Comparison of ENCODE assay signal across 9 cellular contexts in the genomic region with DNA sequence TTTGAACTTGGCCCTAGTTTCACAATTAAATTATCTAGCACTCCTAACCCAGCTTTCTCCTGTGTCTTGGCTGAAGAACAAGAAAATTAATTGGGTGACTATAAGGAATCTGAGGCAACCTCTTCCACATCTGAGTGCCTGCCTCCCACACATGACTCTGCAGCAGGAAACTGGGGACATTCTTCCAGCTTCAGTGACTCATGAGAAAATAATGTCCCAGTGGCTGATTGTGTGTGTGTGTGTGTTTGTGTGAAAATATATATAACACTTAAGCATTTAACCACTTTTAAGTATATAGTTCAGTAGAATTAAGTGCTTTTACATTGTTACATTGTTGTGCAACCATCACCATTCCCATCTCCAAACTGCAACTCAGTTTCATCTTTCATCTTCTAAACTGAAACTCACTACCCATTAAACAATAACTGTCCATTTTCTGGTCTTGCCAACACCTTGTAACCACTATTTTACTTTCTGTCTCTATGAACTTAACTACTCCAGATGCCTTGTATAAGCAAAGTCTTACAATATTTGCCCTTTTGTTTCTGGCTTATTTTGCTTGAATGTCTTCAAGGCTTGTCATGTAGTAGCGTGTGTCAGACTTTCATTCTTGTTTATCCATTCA. TPM values are rescaled to one million over a fixed set of nuclear protein-coding genes. Genes with fewer than 3 reads are reported as not detected.
DNase-seq lines count a peak whose midpoint lies in the region; ATAC-seq and TF ChIP-seq lines count a peak whose summit lies in the region.
"Had no signal": no experiment of that assay in that cellular context is flagged by ENCODE, and none has a peak within 500 bp of the region (broad histone marks: within the 10 kb centered on the region; RNA-seq: fewer than 3 reads in every experiment).

No MANE protein-coding gene starts in this region.

- H3K27ac ChIP-seq in RWPE1 = no peak overlapping the region

- POLR2A ChIA-PET in RWPE1 (lab: Yijun Ruan, JAX; ENCODE audit: low non-redundant PET) = no interaction called here

- no peak for TF ChIP-seq CTCF in RWPE1 (conservative IDR thresholded peaks at IDR 0.05; ENCODE audit: low read depth)

- ATAC-seq in GM21825 (IDR thresholded peaks at IDR 0.05; ENCODE audit: unreplicated experiment) = no peak
- ATAC-seq in HG03565 (IDR thresholded peaks at IDR 0.05; ENCODE audit: unreplicated experiment) = no peak

- in situ Hi-C loops in G401 (cut with HindIII; ENCODE audit: low sequenced_read_pairs) = no loop called here

- peak; percentile 89 for DNase-seq in ELR (ENCODE audit: low read depth)
- peak; percentile 34 for DNase-seq in RWPE1 (ENCODE audit: low spot score)
- DNase-seq in fibroblast of the conjunctiva (ENCODE audit: low read depth) = peak; percentile 83
- DNase-seq in pulmonary artery endothelial cell (ENCODE audit: low read depth, low spot score) = peak; percentile 76
- DNase-seq in G401 (ENCODE audit: low spot score) = no peak
- DNase-seq in NCI-H446 treated with DMSO at 0.1 percent for 48 hours (lab: John Stamatoyannopoulos, UW) = no peak
- DNase-seq: cortex of kidney had no signal

- CTCF ChIA-PET in RWPE1 (lab: Yijun Ruan, JAX) = interaction anchor here (0.7 to 1.5 kb wide), 2 partner anchors 21 to 1081 kb away, joined by 3 to 6 read pairs; no protein-coding TSS in a partner anchor

RNA-seq across cellular contexts. Expression of a gene that starts 8.7 kb away (rescaled TPM):
- total RNA-seq in pulmonary artery endothelial cell = 8.0 and 9.4 TPM in 2 replicates
- 0.03 and 0.06 TPM in 2 replicates for total RNA-seq in G401 (2014; rRNA removed; shearing (Covaris generic))

RNA-seq across cellular contexts. Expression of a gene that starts 40.8 kb away (rescaled TPM):
- total RNA-seq in pulmonary artery endothelial cell = not detected in 2 replicates
- total RNA-seq in G401 (2014; rRNA removed; shearing (Covaris generic)) = not detected in 2 replicates

Comparison
In these comparisons a context has a peak if more than half of its experiments do, and no peak if none do; other contexts are left out.
1. DNase-seq: peak in ELR (single experiment), RWPE1 (single experiment), fibroblast of the conjunctiva (single experiment) and pulmonary artery endothelial cell (single experiment); none in G401 (single experiment) and NCI-H446 treated with DMSO at 0.1 percent for 48 hours (single experiment).